In the genomic region with DNA sequence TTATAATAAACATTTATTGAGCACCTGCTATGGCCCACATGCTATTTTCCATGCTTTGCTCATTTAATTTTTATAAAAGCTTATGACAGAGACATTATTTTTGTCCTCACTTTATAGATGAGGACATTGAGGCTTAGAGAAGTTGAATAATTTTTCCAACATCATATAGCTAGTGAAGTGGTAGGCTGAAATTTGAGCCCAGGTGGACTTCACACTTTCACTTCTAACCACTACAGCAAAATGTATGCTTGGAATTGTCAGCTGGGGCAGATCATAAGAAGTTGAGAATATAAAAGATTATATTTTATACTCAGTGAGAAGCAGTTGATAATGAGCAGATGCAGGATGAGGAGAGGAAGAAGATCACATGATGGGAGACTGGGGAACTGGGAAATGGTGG, we compare ENCODE assay signal across 3 cellular contexts.
TF ChIP-seq lines count a peak whose summit lies in the region.

No MANE protein-coding gene starts in this region.

TF ChIP-seq in HepG2, 621 proteins besides CTCF, POLR2A, EP300 and RAD21:
- TF ChIP-seq HNF4A (CRISPR knock-in tag; IDR thresholded peaks at IDR 0.05) (peak; percentile 39; the same call in 1 of the 2 replicates), SIX4 (CRISPR knock-in tag; IDR thresholded peaks at IDR 0.05) (peak; percentile 93), ZNF205 (CRISPR knock-in tag; IDR thresholded peaks at IDR 0.05) (no peak), SIX1 (CRISPR knock-in tag; IDR thresholded peaks at IDR 0.05; ENCODE audit: borderline replicate concordance) (peak; percentile 92; the same call in 1 of the 2 replicates), ASH2L (IDR thresholded peaks at IDR 0.05; ENCODE audit: insufficient read length, low read depth, low read length) (peak; percentile 37), ZNF317 (CRISPR knock-in tag; IDR thresholded peaks at IDR 0.05) (peak; percentile 23; the same call in 1 of the 2 replicates), ZNF674 (CRISPR knock-in tag; IDR thresholded peaks at IDR 0.05; ENCODE audit: low read depth) (no peak), ZNF580 (CRISPR knock-in tag; IDR thresholded peaks at IDR 0.05; ENCODE audit: borderline replicate concordance, low read depth) (no peak)

TF ChIP-seq in K562, 482 proteins besides CTCF, POLR2A, EP300 and RAD21:
- TF ChIP-seq TFE3 (CRISPR knock-in tag; IDR thresholded peaks at IDR 0.05) (peak; percentile 16; the same call in 1 of the 2 replicates), USF1 (CRISPR knock-in tag; IDR thresholded peaks at IDR 0.05) (no peak)

TF ChIP-seq in HEK293T, 16 proteins besides CTCF, POLR2A, EP300 and RAD21 (continued from another document):
- TF ChIP-seq NFRKB (IDR thresholded peaks at IDR 0.05) (no peak), ZNF384 (IDR thresholded peaks at IDR 0.05) (no peak), ELF4 (IDR thresholded peaks at IDR 0.05) (no peak), SP1 (IDR thresholded peaks at IDR 0.05) (no peak), LEF1 (IDR thresholded peaks at IDR 0.05; ENCODE audit: borderline replicate concordance) (no peak), FOXA1 (IDR thresholded peaks at IDR 0.05) (no peak)
